ENCODE assay signal across 10 cellular contexts in genomic region chr5:75037106-75037505, GRCh38. TPM values are rescaled to one million over a fixed set of nuclear protein-coding genes. Genes with fewer than 3 reads are reported as not detected.
A peak's percentile ranks its signal among the peaks of the same experiment; 100 is the strongest.
DNase-seq lines count a peak whose midpoint lies in the region; ATAC-seq and TF ChIP-seq lines count a peak whose summit lies in the region.
"Had no signal": no experiment of that assay in that cellular context is flagged by ENCODE, and none has a peak within 500 bp of the region (broad histone marks: within the 10 kb centered on the region; RNA-seq: fewer than 3 reads in every experiment).

No MANE protein-coding gene starts in this region.

- peaks cover 4 to 14% of the 10 kb centered on the region in 2 experiments for H3K36me3 ChIP-seq in trophoblast cell (ENCODE audit: control insufficient read depth in 1 of 2, insufficient read depth in 2 of 2, low read length in 2 of 2)
- no peaks in the 10 kb centered on the region for H3K36me3 ChIP-seq in HAP-1 (replicated peaks)

- DNase-seq in COLO668 (lab: John Stamatoyannopoulos, UW; ENCODE audit: unreplicated experiment): peak; percentile 7
- peak; percentile 48 for DNase-seq in dedifferentiated amniotic fluid mesenchymal stem cell (ENCODE audit: extremely low spot score)
- DNase-seq in trophoblast cell: peak; percentile 94 to 96
- DNase-seq in HAP-1 (ENCODE audit: low spot score in 2 of 2): no peak
- DNase-seq in effector CD8-positive, alpha-beta T cell (lab: John Stamatoyannopoulos, UW): no peak
- no peak for DNase-seq in GOT3 (lab: John Stamatoyannopoulos, UW)
- DNase-seq: naive B cell, NCI-H2171 treated with DMSO at 0.1 percent for 48 hours had no signal

- no peak overlapping the region for H3K4me3 ChIP-seq in trophoblast cell (ENCODE audit: low read depth, low read length)
- H3K4me3 ChIP-seq in HAP-1: no peak overlapping the region

- no peak overlapping the region for H2AFZ ChIP-seq in trophoblast cell (ENCODE audit: insufficient read depth, low read length, poor library complexity)

- no peak for TF ChIP-seq POLR2A in GM18505 (IDR thresholded peaks at IDR 0.05; ENCODE audit: borderline replicate concordance, extremely low read depth, insufficient read depth, insufficient read length)

- H4K8ac ChIP-seq in trophoblast cell (ENCODE audit: low read depth, low read length): no peak overlapping the region

- TF ChIP-seq RAD21 in Ishikawa (IDR thresholded peaks at IDR 0.05; ENCODE audit: low read depth): peak; percentile 28; the same call in 1 of the 2 replicates

- H3K9ac ChIP-seq in trophoblast cell (ENCODE audit: low read length): no peak overlapping the region

- peaks cover 2 to 5% of the 10 kb centered on the region in 2 experiments for H3K4me1 ChIP-seq in trophoblast cell (ENCODE audit: control insufficient read depth in 1 of 2, insufficient read depth in 2 of 2, low read length in 2 of 2)
- no peaks in the 10 kb centered on the region for H3K4me1 ChIP-seq in HAP-1

- no peak overlapping the region for H4K12ac ChIP-seq in trophoblast cell (ENCODE audit: low read depth, low read length)

- H3K18ac ChIP-seq in trophoblast cell (ENCODE audit: low read length): no peak overlapping the region

- WGBS in trophoblast cell (ENCODE audit: extremely low coverage, insufficient coverage, insufficient read length): no CpG with 5 or more reads among the region's 4 CpGs

- H2AK5ac ChIP-seq in trophoblast cell (ENCODE audit: low read length): no peak overlapping the region

- H3K14ac ChIP-seq in trophoblast cell (ENCODE audit: low read length): no peak overlapping the region

- H3K79me1 ChIP-seq in trophoblast cell (ENCODE audit: low read length): peaks cover 2% of the 10 kb centered on the region

- no peak overlapping the region for H4K91ac ChIP-seq in trophoblast cell (ENCODE audit: low read depth, low read length)

- no peak overlapping the region for H3K4ac ChIP-seq in trophoblast cell (ENCODE audit: low read depth, low read length)

- peak overlapping the region; percentile 57 for H3K27ac ChIP-seq in trophoblast cell (ENCODE audit: low read depth, low read length)

- H3K23ac ChIP-seq in trophoblast cell (ENCODE audit: low read length): no peak overlapping the region

- in situ Hi-C loops in HAP-1 (cut with MboI; ENCODE audit: low sequenced_read_pairs): no loop called here

- no peak for ATAC-seq in GM18505 (IDR thresholded peaks at IDR 0.05; ENCODE audit: unreplicated experiment)

- H2BK120ac ChIP-seq in trophoblast cell (ENCODE audit: insufficient read depth, low read length, poor library complexity): no peak overlapping the region

- peak; percentile 53; the same call in 1 of the 2 replicates for TF ChIP-seq EP300 in Ishikawa (IDR thresholded peaks at IDR 0.05; ENCODE audit: borderline replicate concordance)

- no peak overlapping the region for H2BK5ac ChIP-seq in trophoblast cell (ENCODE audit: low read depth, low read length, poor library complexity)

- no peaks in the 10 kb centered on the region for H3K9me3 ChIP-seq in trophoblast cell (ENCODE audit: insufficient read depth, low read depth, low read length)
- H3K9me3 ChIP-seq in HAP-1: no peaks in the 10 kb centered on the region

- H3K79me2 ChIP-seq in trophoblast cell (ENCODE audit: control insufficient read depth, insufficient read depth, low read length, poor library complexity): no peaks in the 10 kb centered on the region

- no peak overlapping the region for H2BK12ac ChIP-seq in trophoblast cell (ENCODE audit: low read length)

- H3K4me2 ChIP-seq in trophoblast cell (ENCODE audit: low read length): no peak overlapping the region

- H3K27me3 ChIP-seq in trophoblast cell (ENCODE audit: insufficient read depth, low read length) (no peaks in the 10 kb centered on the region), HAP-1 (ENCODE audit: low read depth) (no peaks in the 10 kb centered on the region)

TF ChIP-seq in Ishikawa, 13 proteins besides CTCF, POLR2A, EP300 and RAD21:
- TF ChIP-seq NFIC (IDR thresholded peaks at IDR 0.05) (peak; percentile 57), YY1 (IDR thresholded peaks at IDR 0.05; ENCODE audit: low read depth) (no peak; the same call in 1 of the 2 replicates), USF1 (IDR thresholded peaks at IDR 0.05) (no peak), CEBPB (IDR thresholded peaks at IDR 0.05) (peak; percentile 79), EGR1 (IDR thresholded peaks at IDR 0.05) (peak; percentile 66; the same call in 1 of the 2 replicates), TEAD4 (IDR thresholded peaks at IDR 0.05) (peak; percentile 61), TCF12 (IDR thresholded peaks at IDR 0.05; ENCODE audit: low read depth) (peak; percentile 70)

RNA-seq across cellular contexts. Expression of gene GCNT4, which starts 15.3 kb away (rescaled TPM):
- 6.8 and 7.2 TPM in 2 replicates for polyA plus RNA-seq in trophoblast cell (2013)

Comparison
In these comparisons a context has a peak if more than half of its experiments do, and no peak if none do; other contexts are left out.
1. DNase-seq: peak in COLO668 (single experiment), dedifferentiated amniotic fluid mesenchymal stem cell (single experiment) and trophoblast cell (2 of 2); none in HAP-1 (0 of 2), effector CD8-positive, alpha-beta T cell (single experiment) and GOT3 (single experiment).